In the genomic region with DNA sequence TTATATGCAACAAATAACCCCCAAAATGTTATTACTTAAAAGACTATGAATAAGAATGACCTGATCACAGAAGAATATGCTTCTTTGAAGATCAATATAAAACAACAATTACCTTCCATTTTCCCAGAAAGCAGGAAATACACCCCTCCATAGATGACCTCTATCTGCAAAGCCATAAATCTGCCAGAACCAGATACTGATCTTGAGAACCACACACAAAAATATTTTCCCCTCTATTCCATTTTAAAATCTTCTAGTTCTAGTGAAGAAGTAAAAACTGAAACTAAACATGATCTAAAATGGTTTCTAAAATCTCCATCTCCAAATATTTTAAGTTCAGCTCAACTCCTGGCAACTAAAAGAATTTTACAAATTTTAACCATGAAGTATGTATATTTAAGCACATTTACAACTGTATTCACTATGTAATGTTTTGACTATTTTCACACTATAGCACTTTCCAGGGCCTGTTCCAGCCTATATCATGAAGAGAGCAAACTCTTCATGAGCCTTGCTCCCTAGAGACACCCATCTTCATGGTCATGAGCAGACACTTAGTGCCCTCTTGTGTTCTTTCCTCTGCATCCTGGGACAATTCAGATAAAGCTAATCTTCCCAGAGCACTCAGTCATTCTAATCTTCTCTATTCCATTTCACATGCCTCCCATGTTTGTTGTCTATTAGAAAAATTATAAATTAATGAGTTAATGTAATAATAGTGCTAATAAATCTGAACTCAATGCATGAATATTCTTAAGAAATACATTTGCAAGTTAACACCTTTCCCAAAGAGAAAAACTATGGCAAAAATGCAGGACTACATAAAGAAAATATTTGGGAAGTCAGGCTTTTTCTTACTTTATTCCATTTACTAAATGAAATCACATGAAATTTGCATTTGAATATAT, we compare ENCODE assay signal across 1 cellular context.
TF ChIP-seq lines count a peak whose summit lies in the region.

No MANE protein-coding gene starts in this region.

TF ChIP-seq in K562, 482 proteins besides CTCF, POLR2A, EP300 and RAD21 (continued from another document and continues in another):
- TF ChIP-seq, protein P1, sequence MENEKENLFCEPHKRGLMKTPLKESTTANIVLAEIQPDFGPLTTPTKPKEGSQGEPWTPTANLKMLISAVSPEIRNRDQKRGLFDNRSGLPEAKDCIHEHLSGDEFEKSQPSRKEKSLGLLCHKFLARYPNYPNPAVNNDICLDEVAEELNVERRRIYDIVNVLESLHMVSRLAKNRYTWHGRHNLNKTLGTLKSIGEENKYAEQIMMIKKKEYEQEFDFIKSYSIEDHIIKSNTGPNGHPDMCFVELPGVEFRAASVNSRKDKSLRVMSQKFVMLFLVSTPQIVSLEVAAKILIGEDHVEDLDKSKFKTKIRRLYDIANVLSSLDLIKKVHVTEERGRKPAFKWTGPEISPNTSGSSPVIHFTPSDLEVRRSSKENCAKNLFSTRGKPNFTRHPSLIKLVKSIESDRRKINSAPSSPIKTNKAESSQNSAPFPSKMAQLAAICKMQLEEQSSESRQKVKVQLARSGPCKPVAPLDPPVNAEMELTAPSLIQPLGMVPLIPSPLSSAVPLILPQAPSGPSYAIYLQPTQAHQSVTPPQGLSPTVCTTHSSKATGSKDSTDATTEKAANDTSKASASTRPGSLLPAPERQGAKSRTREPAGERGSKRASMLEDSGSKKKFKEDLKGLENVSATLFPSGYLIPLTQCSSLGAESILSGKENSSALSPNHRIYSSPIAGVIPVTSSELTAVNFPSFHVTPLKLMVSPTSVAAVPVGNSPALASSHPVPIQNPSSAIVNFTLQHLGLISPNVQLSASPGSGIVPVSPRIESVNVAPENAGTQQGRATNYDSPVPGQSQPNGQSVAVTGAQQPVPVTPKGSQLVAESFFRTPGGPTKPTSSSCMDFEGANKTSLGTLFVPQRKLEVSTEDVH (IDR thresholded peaks at IDR 0.05; ENCODE audit: low read depth, partially characterized antibody): no peak
- TF ChIP-seq, protein P2, sequence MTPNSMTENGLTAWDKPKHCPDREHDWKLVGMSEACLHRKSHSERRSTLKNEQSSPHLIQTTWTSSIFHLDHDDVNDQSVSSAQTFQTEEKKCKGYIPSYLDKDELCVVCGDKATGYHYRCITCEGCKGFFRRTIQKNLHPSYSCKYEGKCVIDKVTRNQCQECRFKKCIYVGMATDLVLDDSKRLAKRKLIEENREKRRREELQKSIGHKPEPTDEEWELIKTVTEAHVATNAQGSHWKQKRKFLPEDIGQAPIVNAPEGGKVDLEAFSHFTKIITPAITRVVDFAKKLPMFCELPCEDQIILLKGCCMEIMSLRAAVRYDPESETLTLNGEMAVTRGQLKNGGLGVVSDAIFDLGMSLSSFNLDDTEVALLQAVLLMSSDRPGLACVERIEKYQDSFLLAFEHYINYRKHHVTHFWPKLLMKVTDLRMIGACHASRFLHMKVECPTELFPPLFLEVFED (CRISPR knock-in tag; conservative IDR thresholded peaks at IDR 0.05): no peak
- TF ChIP-seq, protein P3, sequence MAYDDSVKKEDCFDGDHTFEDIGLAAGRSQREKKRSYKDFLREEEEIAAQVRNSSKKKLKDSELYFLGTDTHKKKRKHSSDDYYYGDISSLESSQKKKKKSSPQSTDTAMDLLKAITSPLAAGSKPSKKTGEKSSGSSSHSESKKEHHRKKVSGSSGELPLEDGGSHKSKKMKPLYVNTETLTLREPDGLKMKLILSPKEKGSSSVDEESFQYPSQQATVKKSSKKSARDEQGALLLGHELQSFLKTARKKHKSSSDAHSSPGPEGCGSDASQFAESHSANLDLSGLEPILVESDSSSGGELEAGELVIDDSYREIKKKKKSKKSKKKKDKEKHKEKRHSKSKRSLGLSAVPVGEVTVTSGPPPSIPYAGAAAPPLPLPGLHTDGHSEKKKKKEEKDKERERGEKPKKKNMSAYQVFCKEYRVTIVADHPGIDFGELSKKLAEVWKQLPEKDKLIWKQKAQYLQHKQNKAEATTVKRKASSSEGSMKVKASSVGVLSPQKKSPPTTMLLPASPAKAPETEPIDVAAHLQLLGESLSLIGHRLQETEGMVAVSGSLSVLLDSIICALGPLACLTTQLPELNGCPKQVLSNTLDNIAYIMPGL (CRISPR knock-in tag; IDR thresholded peaks at IDR 0.05): no peak
- TF ChIP-seq ZBED1 (IDR thresholded peaks at IDR 0.05): no peak
- TF ChIP-seq ARNT (IDR thresholded peaks at IDR 0.05): no peak
- no peak for TF ChIP-seq MAFF (IDR thresholded peaks at IDR 0.05; ENCODE audit: low read length)
- no peak for TF ChIP-seq ZNF780A (CRISPR knock-in tag; IDR thresholded peaks at IDR 0.05)
- no peak for TF ChIP-seq CCAR2 (IDR thresholded peaks at IDR 0.05; ENCODE audit: low read depth, low read length)
- peak; percentile 98 for TF ChIP-seq MEIS2 (IDR thresholded peaks at IDR 0.05; ENCODE audit: partially characterized antibody)
- TF ChIP-seq POLR2AphosphoS5 (IDR thresholded peaks at IDR 0.05; ENCODE audit: control insufficient read depth, insufficient read depth, low read depth, low read length): 0 out of 2 replicates have a peak, but pooled peaks have one; percentile 28
- no peak for TF ChIP-seq ATF1 (CRISPR knock-in tag; IDR thresholded peaks at IDR 0.05)
- no peak for TF ChIP-seq ATF1 (tag; IDR thresholded peaks at IDR 0.05)
- TF ChIP-seq, protein P4, sequence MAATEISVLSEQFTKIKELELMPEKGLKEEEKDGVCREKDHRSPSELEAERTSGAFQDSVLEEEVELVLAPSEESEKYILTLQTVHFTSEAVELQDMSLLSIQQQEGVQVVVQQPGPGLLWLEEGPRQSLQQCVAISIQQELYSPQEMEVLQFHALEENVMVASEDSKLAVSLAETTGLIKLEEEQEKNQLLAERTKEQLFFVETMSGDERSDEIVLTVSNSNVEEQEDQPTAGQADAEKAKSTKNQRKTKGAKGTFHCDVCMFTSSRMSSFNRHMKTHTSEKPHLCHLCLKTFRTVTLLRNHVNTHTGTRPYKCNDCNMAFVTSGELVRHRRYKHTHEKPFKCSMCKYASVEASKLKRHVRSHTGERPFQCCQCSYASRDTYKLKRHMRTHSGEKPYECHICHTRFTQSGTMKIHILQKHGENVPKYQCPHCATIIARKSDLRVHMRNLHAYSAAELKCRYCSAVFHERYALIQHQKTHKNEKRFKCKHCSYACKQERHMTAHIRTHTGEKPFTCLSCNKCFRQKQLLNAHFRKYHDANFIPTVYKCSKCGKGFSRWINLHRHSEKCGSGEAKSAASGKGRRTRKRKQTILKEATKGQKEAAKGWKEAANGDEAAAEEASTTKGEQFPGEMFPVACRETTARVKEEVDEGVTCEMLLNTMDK (IDR thresholded peaks at IDR 0.05; ENCODE audit: borderline replicate concordance, insufficient read depth, low read depth, low read length, poor library complexity, severe bottlenecking): no peak
- TF ChIP-seq ZNF324 (CRISPR knock-in tag; IDR thresholded peaks at IDR 0.05): no peak
- no peak for TF ChIP-seq U2AF1 (optimal IDR thresholded peaks at IDR 0.05; ENCODE audit: low read depth, low read length)
- TF ChIP-seq TRIM28 (IDR thresholded peaks at IDR 0.05): no peak
- no peak for TF ChIP-seq BRD4 (IDR thresholded peaks at IDR 0.05)
- TF ChIP-seq HDAC8 (tag; IDR thresholded peaks at IDR 0.05): no peak
- no peak for TF ChIP-seq HDAC2 (IDR thresholded peaks at IDR 0.05)
- TF ChIP-seq WHSC1 (IDR thresholded peaks at IDR 0.05; ENCODE audit: low read length): no peak
- TF ChIP-seq, protein P5, sequence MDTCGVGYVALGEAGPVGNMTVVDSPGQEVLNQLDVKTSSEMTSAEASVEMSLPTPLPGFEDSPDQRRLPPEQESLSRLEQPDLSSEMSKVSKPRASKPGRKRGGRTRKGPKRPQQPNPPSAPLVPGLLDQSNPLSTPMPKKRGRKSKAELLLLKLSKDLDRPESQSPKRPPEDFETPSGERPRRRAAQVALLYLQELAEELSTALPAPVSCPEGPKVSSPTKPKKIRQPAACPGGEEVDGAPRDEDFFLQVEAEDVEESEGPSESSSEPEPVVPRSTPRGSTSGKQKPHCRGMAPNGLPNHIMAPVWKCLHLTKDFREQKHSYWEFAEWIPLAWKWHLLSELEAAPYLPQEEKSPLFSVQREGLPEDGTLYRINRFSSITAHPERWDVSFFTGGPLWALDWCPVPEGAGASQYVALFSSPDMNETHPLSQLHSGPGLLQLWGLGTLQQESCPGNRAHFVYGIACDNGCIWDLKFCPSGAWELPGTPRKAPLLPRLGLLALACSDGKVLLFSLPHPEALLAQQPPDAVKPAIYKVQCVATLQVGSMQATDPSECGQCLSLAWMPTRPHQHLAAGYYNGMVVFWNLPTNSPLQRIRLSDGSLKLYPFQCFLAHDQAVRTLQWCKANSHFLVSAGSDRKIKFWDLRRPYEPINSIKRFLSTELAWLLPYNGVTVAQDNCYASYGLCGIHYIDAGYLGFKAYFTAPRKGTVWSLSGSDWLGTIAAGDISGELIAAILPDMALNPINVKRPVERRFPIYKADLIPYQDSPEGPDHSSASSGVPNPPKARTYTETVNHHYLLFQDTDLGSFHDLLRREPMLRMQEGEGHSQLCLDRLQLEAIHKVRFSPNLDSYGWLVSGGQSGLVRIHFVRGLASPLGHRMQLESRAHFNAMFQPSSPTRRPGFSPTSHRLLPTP (IDR thresholded peaks at IDR 0.05; ENCODE audit: borderline replicate concordance, extremely low read depth, insufficient read length): no peak
- no peak for TF ChIP-seq SAFB2 (IDR thresholded peaks at IDR 0.05; ENCODE audit: borderline replicate concordance, low read depth, low read length, severe bottlenecking)
- no peak for TF ChIP-seq ZNF124 (CRISPR knock-in tag; IDR thresholded peaks at IDR 0.05)
- TF ChIP-seq RFX1 (IDR thresholded peaks at IDR 0.05): peak; percentile 13; the same call in 1 of the 2 replicates
- TF ChIP-seq, protein P6, sequence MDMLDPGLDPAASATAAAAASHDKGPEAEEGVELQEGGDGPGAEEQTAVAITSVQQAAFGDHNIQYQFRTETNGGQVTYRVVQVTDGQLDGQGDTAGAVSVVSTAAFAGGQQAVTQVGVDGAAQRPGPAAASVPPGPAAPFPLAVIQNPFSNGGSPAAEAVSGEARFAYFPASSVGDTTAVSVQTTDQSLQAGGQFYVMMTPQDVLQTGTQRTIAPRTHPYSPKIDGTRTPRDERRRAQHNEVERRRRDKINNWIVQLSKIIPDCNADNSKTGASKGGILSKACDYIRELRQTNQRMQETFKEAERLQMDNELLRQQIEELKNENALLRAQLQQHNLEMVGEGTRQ (CRISPR knock-in tag; IDR thresholded peaks at IDR 0.05): no peak
- TF ChIP-seq, protein P7, sequence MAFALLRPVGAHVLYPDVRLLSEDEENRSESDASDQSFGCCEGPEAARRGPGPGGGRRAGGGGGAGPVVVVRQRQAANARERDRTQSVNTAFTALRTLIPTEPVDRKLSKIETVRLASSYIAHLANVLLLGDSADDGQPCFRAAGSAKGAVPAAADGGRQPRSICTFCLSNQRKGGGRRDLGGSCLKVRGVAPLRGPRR (CRISPR knock-in tag; IDR thresholded peaks at IDR 0.05): no peak
- TF ChIP-seq NONO (IDR thresholded peaks at IDR 0.05; ENCODE audit: low read depth in 2 of 2, low read length in 1 of 2): no peak
- no peak for TF ChIP-seq TAF1 (IDR thresholded peaks at IDR 0.05; ENCODE audit: control insufficient read depth, extremely low read depth, insufficient read depth, low read length, severe bottlenecking)
- TF ChIP-seq MBD2 (IDR thresholded peaks at IDR 0.05; ENCODE audit: borderline replicate concordance, low read depth): no peak
- TF ChIP-seq, protein P8, sequence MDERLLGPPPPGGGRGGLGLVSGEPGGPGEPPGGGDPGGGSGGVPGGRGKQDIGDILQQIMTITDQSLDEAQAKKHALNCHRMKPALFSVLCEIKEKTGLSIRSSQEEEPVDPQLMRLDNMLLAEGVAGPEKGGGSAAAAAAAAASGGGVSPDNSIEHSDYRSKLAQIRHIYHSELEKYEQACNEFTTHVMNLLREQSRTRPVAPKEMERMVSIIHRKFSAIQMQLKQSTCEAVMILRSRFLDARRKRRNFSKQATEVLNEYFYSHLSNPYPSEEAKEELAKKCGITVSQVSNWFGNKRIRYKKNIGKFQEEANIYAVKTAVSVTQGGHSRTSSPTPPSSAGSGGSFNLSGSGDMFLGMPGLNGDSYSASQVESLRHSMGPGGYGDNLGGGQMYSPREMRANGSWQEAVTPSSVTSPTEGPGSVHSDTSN (CRISPR knock-in tag; IDR thresholded peaks at IDR 0.05; ENCODE audit: low read depth): peak; percentile 53; the same call in 1 of the 2 replicates
- TF ChIP-seq, protein P8 (tag; conservative IDR thresholded peaks at IDR 0.05; ENCODE audit: low read depth): peak; percentile 91
- TF ChIP-seq, protein P9, sequence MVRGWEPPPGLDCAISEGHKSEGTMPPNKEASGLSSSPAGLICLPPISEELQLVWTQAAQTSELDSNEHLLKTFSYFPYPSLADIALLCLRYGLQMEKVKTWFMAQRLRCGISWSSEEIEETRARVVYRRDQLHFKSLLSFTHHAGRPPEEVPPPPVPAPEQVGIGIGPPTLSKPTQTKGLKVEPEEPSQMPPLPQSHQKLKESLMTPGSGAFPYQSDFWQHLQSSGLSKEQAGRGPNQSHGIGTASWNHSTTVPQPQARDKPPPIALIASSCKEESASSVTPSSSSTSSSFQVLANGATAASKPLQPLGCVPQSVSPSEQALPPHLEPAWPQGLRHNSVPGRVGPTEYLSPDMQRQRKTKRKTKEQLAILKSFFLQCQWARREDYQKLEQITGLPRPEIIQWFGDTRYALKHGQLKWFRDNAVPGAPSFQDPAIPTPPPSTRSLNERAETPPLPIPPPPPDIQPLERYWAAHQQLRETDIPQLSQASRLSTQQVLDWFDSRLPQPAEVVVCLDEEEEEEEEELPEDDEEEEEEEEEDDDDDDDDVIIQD (CRISPR knock-in tag; IDR thresholded peaks at IDR 0.05): no peak
- TF ChIP-seq, protein P10, sequence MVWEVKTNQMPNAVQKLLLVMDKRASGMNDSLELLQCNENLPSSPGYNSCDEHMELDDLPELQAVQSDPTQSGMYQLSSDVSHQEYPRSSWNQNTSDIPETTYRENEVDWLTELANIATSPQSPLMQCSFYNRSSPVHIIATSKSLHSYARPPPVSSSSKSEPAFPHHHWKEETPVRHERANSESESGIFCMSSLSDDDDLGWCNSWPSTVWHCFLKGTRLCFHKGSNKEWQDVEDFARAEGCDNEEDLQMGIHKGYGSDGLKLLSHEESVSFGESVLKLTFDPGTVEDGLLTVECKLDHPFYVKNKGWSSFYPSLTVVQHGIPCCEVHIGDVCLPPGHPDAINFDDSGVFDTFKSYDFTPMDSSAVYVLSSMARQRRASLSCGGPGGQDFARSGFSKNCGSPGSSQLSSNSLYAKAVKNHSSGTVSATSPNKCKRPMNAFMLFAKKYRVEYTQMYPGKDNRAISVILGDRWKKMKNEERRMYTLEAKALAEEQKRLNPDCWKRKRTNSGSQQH (CRISPR knock-in tag; IDR thresholded peaks at IDR 0.05): no peak
- TF ChIP-seq MAZ (CRISPR knock-in tag; conservative IDR thresholded peaks at IDR 0.05 in 1 of 2, IDR thresholded peaks at IDR 0.05 in 1 of 2): peak in 1 of 2 experiments; percentile 24; a peak in 1 of 4 replicates
- no peak for TF ChIP-seq PHF20 (IDR thresholded peaks at IDR 0.05; ENCODE audit: partially characterized antibody)
- TF ChIP-seq DMBX1 (CRISPR knock-in tag; IDR thresholded peaks at IDR 0.05; ENCODE audit: borderline replicate concordance): no peak
- no peak for TF ChIP-seq KLF13 (tag; IDR thresholded peaks at IDR 0.05; ENCODE audit: borderline replicate concordance, low read depth)
- no peak for TF ChIP-seq PTRF (tag; IDR thresholded peaks at IDR 0.05)
- TF ChIP-seq, protein P11, sequence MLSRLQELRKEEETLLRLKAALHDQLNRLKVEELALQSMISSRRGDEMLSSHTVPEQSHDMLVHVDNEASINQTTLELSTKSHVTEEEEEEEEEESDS (CRISPR knock-in tag; IDR thresholded peaks at IDR 0.05): no peak
